ENCODE assay signal across 8 cellular contexts in the genomic region with DNA sequence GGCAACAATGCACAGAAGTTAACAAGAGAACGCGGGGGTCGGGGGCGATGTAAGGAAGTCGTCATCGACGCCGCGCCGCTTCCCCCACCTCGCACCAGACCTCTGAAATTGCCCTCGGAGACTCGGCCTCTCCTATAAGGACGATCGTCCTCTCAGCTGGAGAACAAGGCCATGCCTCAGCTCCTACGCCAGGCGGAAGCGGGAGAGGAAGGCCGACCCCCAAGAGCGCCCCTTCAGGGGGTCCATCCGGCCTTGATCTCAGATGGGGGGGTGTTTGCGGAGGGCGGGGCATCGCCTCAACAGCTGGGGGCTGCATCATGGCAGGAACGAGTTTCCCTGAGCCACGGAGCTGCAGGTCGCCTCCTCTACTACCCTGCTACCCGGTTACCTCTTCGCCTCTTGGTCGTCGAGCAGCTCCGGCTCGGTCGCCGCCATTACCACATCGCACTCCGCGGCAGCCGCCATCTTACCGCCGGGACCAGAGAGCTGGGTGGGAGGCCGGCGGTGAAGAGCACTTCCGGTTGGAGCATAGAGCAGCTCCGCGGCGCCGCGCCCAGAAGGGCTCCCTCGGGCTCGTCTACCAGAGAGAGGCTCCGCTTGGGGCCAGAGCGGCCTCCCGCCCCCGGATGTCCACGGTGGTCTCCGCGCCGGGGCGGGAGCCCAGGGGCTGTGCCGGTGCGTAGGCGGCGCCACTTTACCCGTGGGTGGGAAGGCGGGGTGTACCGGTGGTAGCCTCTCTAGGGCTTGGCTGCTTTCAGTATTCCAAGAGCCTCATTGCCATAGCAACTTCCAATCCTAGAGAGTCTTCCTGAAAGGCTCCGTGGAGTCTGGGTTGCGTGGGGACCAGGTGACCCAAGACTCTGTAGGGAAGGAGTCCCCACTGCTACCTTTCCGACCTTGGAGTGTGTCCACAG. TPM values are rescaled to one million over a fixed set of nuclear protein-coding genes. Genes with fewer than 3 reads are reported as not detected.
DNase-seq lines count a peak whose midpoint lies in the region; ATAC-seq and TF ChIP-seq lines count a peak whose summit lies in the region.

A gene with protein sequence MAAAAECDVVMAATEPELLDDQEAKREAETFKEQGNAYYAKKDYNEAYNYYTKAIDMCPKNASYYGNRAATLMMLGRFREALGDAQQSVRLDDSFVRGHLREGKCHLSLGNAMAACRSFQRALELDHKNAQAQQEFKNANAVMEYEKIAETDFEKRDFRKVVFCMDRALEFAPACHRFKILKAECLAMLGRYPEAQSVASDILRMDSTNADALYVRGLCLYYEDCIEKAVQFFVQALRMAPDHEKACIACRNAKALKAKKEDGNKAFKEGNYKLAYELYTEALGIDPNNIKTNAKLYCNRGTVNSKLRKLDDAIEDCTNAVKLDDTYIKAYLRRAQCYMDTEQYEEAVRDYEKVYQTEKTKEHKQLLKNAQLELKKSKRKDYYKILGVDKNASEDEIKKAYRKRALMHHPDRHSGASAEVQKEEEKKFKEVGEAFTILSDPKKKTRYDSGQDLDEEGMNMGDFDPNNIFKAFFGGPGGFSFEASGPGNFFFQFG (minus strand): TSS at position 488 of the 914 bp plus-strand sequence. CDS start 23 bp downstream, at position 465.

- TF ChIP-seq CTCF in WERI-Rb-1 (IDR thresholded peaks at IDR 0.05; ENCODE audit: low read depth, low read length): no peak
- no peak for TF ChIP-seq CTCF in breast epithelium (IDR thresholded peaks at IDR 0.05)
- TF ChIP-seq CTCF in smooth muscle cell (IDR thresholded peaks at IDR 0.05; ENCODE audit: borderline replicate concordance, insufficient read depth, poor library complexity, severe bottlenecking): no peak

- peaks cover 12% of the 10 kb centered on the region for H3K4me1 ChIP-seq in ACC112 (ENCODE audit: control insufficient read depth, insufficient read depth, low read length, unreplicated experiment)
- H3K4me1 ChIP-seq in breast epithelium: peaks cover 0 to 13% of the 10 kb centered on the region in 2 donors
- H3K4me1 ChIP-seq in smooth muscle cell (ENCODE audit: low read depth): peaks cover 25% of the 10 kb centered on the region

- H3K9me3 ChIP-seq in WERI-Rb-1 (ENCODE audit: severe bottlenecking) (no peaks in the 10 kb centered on the region), breast epithelium (no peaks in the 10 kb centered on the region), smooth muscle cell (replicated peaks; ENCODE audit: low read depth) (no peaks in the 10 kb centered on the region)

- H3K27me3 ChIP-seq in ACC112 (ENCODE audit: insufficient read depth, low read length) (no peaks in the 10 kb centered on the region), WERI-Rb-1 (ENCODE audit: insufficient read depth, low read depth, severe bottlenecking) (no peaks in the 10 kb centered on the region), breast epithelium (no peaks in the 10 kb centered on the region), smooth muscle cell (ENCODE audit: low read depth) (no peaks in the 10 kb centered on the region)

- peak within 1 kb of the TSS; percentile 97 for H3K4me2 ChIP-seq in smooth muscle cell

- no peaks in the 10 kb centered on the region; the same call in 1 of the 2 replicates for H3K36me3 ChIP-seq in ACC112 (ENCODE audit: insufficient read depth, low read length)
- peaks cover 33% of the 10 kb centered on the region for H3K36me3 ChIP-seq in WERI-Rb-1
- H3K36me3 ChIP-seq in breast epithelium: no peaks in the 10 kb centered on the region
- H3K36me3 ChIP-seq in smooth muscle cell (ENCODE audit: low read depth): no peaks in the 10 kb centered on the region

- ATAC-seq in GM18868 (IDR thresholded peaks at IDR 0.05; ENCODE audit: unreplicated experiment) (peak; percentile 82), HG03103 (IDR thresholded peaks at IDR 0.05; ENCODE audit: low read depth, unreplicated experiment) (peak; percentile 63)

- peak within 1 kb of the TSS; percentile 77 for H3K27ac ChIP-seq in ACC112 (ENCODE audit: low read depth, low read length)
- peak within 1 kb of the TSS; percentile 99 for H3K27ac ChIP-seq in WERI-Rb-1
- H3K27ac ChIP-seq in breast epithelium: peak within 1 kb of the TSS; percentile 95 to 96
- H3K27ac ChIP-seq in smooth muscle cell (ENCODE audit: low read depth): peak within 1 kb of the TSS; percentile 97

- 1% methylated on average over 67 of the region's 70 CpGs for WGBS in smooth muscle cell (ENCODE audit: low lambda C conversion rate)

- H3K4me3 ChIP-seq in ACC112 (ENCODE audit: low read depth, low read length) (peak within 1 kb of the TSS; percentile 96), WERI-Rb-1 (ENCODE audit: low read depth, low read length) (peak within 1 kb of the TSS; percentile 95), breast epithelium (peak within 1 kb of the TSS; percentile 94 to 98 (median 95)), smooth muscle cell (peak within 1 kb of the TSS; percentile 89)

- H4K20me1 ChIP-seq in smooth muscle cell (ENCODE audit: low read depth): peaks cover 38% of the 10 kb centered on the region

- TF ChIP-seq POLR2A in breast epithelium (IDR thresholded peaks at IDR 0.05): peak; percentile 49

- intact Hi-C loops in breast epithelium (cut with DNase I; ENCODE audit: low total_unique reads): no loop called here

- peak; percentile 76 for DNase-seq in NCI-H2196 (lab: John Stamatoyannopoulos, UW; ENCODE audit: unreplicated experiment)
- DNase-seq in WERI-Rb-1: peak; percentile 97
- peak; percentile 88 to 89 for DNase-seq in breast epithelium (ENCODE audit: low spot score in 2 of 2)
- DNase-seq in iPS-NIHi7 (ENCODE audit: extremely low spot score): peak; percentile 93
- DNase-seq in smooth muscle cell (lab: John Stamatoyannopoulos, UW; ENCODE audit: unreplicated experiment): peak; percentile 67

- peak within 1 kb of the TSS; percentile 99 for H3K9ac ChIP-seq in smooth muscle cell (ENCODE audit: low read depth)

- H3F3A ChIP-seq in smooth muscle cell (ENCODE audit: low read depth): no peaks in the 10 kb centered on the region

- H3K79me2 ChIP-seq in ACC112 (ENCODE audit: control insufficient read depth, insufficient read depth, low read length, unreplicated experiment) (peaks cover 65% of the 10 kb centered on the region), smooth muscle cell (ENCODE audit: low read depth) (peaks cover 66% of the 10 kb centered on the region)

- peak within 1 kb of the TSS; percentile 93 for H2AFZ ChIP-seq in ACC112 (ENCODE audit: low read length, unreplicated experiment)
- H2AFZ ChIP-seq in smooth muscle cell (ENCODE audit: low read depth): peak within 1 kb of the TSS; percentile 65

RNA-seq across cellular contexts. Expression of the gene that starts here (rescaled TPM):
- total RNA-seq in breast epithelium (10 to 100 TPM; 69.7 to 73.7 (median 70.4) TPM), smooth muscle cell (44.5 and 69.5 TPM in 2 replicates)
- 44.7 and 61.5 TPM in 2 replicates for polyA plus RNA-seq in smooth muscle cell

Comparison
In these comparisons a context has a peak if more than half of its experiments do, and no peak if none do; other contexts are left out.
1. Peak in every context shown above with its lines: DNase-seq, ATAC-seq, H3K4me3 ChIP-seq and H3K27ac ChIP-seq.